ENCODE assay signal across 8 cellular contexts in the genomic region with DNA sequence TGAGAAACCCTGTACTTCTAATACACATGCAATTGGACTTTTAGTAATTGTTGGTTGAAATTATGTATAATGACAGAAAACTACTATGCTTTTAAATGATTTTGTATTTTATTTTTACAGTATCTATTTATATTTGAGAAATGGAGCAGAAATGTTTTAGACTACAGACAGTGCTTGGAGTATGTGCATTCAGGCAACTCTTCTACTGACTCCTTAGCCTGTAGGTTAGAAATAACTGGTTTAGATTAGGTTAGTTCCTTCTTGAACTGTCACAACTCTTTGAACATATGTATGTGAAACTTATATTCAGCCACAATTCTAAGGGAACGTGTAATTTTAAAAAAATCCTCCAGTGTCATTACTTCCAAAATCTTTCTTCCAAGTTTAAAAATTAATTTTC. TPM values are rescaled to one million over a fixed set of nuclear protein-coding genes. Genes with fewer than 3 reads are reported as not detected.
A peak's percentile ranks its signal among the peaks of the same experiment; 100 is the strongest.
DNase-seq lines count a peak whose midpoint lies in the region; ATAC-seq, FAIRE-seq and TF ChIP-seq lines count a peak whose summit lies in the region.

No MANE protein-coding gene starts in this region.

- H4K20me1 ChIP-seq in HepG2 (ENCODE audit: insufficient read depth, low read length) = peaks cover 10% of the 10 kb centered on the region

- H3K36me3 ChIP-seq in heart left ventricle (no peaks in the 10 kb centered on the region), HepG2 (replicated peaks in 1 of 2; ENCODE audit: control insufficient read depth in 1 of 2, insufficient read depth in 2 of 2, low read length in 2 of 2) (no peaks in the 10 kb centered on the region), urinary bladder (ENCODE audit: insufficient read depth) (no peaks in the 10 kb centered on the region)

- H3K27ac Mint-ChIP-seq in activated CD8-positive, alpha-beta T cell treated with anti-CD3 and anti-CD28 coated beads for 36 hours = peak overlapping the region; percentile 99

- CTCF ChIA-PET in activated CD8-positive, alpha-beta T cell treated with anti-CD3 and anti-CD28 coated beads for 36 hours (lab: Charles Lee) = interaction anchor here (1.6 kb wide), 1 partner anchor 74 kb away, joined by 11 read pairs; a partner anchor contains a TSS
- CTCF ChIA-PET in HepG2 (lab: Yijun Ruan, JAX; ENCODE audit: low intra/inter-chr PET ratio, low total read pairs) = no interaction called here

- peaks cover 37% of the 10 kb centered on the region for H3K36me3 Mint-ChIP-seq in activated CD8-positive, alpha-beta T cell treated with anti-CD3 and anti-CD28 coated beads for 36 hours (ENCODE audit: low read depth)

- H3K4me1 ChIP-seq in heart left ventricle = peaks cover 3 to 77% (median 37%) of the 10 kb centered on the region in 12 donors
- H3K4me1 ChIP-seq in HepG2 (ENCODE audit: insufficient read depth, low read length) = peaks cover 37% of the 10 kb centered on the region
- no peaks in the 10 kb centered on the region for H3K4me1 ChIP-seq in urinary bladder (ENCODE audit: insufficient read depth)

- no peak for TF ChIP-seq EP300 in HepG2 (IDR thresholded peaks at IDR 0.05; ENCODE audit: low read depth in 2 of 2, low read length in 2 of 2)
- no peak for TF ChIP-seq EP300 in HepG2 (CRISPR knock-in tag; IDR thresholded peaks at IDR 0.05; ENCODE audit: borderline replicate concordance)

- H3K9me3 Mint-ChIP-seq in activated CD8-positive, alpha-beta T cell treated with anti-CD3 and anti-CD28 coated beads for 36 hours = no peaks in the 10 kb centered on the region

- H3K27ac ChIP-seq in heart left ventricle = peak overlapping the region in 2 of 12 donors; percentile 66 to 97
- no peak overlapping the region for H3K27ac ChIP-seq in HepG2 (ENCODE audit: extremely low read length, insufficient read depth, low read length)
- H3K27ac ChIP-seq in urinary bladder (ENCODE audit: low read depth) = no peak overlapping the region

- H3K9me3 ChIP-seq in heart left ventricle = peaks cover 0 to 10% (median under 1%) of the 10 kb centered on the region in 12 donors
- no peaks in the 10 kb centered on the region for H3K9me3 ChIP-seq in HepG2 (ENCODE audit: low read length)

- peak overlapping the region; percentile 98 for H3K4me3 Mint-ChIP-seq in activated CD8-positive, alpha-beta T cell treated with anti-CD3 and anti-CD28 coated beads for 36 hours

- H3K4me2 ChIP-seq in HepG2 (ENCODE audit: low read depth, low read length) = peak overlapping the region; percentile 89

- BruUV-seq in HepG2 (replicated peaks; lab: Mats Ljungman, UMichigan) = no TSS peak

- DNase-seq in heart left ventricle = no peak
- DNase-seq in Right ventricle myocardium superior = no peak
- DNase-seq in activated CD8-positive, alpha-beta T cell treated with anti-CD3 and anti-CD28 coated beads for 36 hours = no peak
- DNase-seq in HepG2 (ENCODE audit: low spot score) = no peak
- DNase-seq in cerebellum (ENCODE audit: low spot score) = no peak

- in situ Hi-C loops in HepG2 (cut with HindIII; ENCODE audit: extremely low pct_ligation_motif_present, low pct_unique_long_range_greater_than_20kb) = loop anchor here (5.0 kb wide), 1 partner anchor 72 kb away; a partner anchor contains a TSS

- WGBS in heart left ventricle, 4 donors = 31 to 53% (median 45%) methylated on average over 1 of the region's 1 CpG
- WGBS in HepG2 (ENCODE audit: low lambda C conversion rate) = 38% methylated on average over 1 of the region's 1 CpG
- 38% methylated on average over 1 of the region's 1 CpG for WGBS in urinary bladder

- H3K79me2 ChIP-seq in HepG2 (ENCODE audit: insufficient read depth, low read length) = peaks cover 87% of the 10 kb centered on the region

- TF ChIP-seq POLR2A in heart left ventricle (IDR thresholded peaks at IDR 0.05) = no peak
- no peak for TF ChIP-seq POLR2A in HepG2 (IDR thresholded peaks at IDR 0.05; ENCODE audit: insufficient read depth in 1 of 2, low read depth in 2 of 2, low read length in 2 of 2)

- TF ChIP-seq CTCF in heart left ventricle (IDR thresholded peaks at IDR 0.05) (no peak), HepG2 (CRISPR knock-in tag; IDR thresholded peaks at IDR 0.05) (no peak)
- no peak for TF ChIP-seq CTCF in activated CD8-positive, alpha-beta T cell treated with anti-CD3 and anti-CD28 coated beads for 36 hours (IDR thresholded peaks at IDR 0.05)

- ATAC-seq in heart left ventricle (no peak), Right ventricle myocardium superior (ENCODE audit: poor library complexity) (no peak), HepG2 (no peak), GM18873 (IDR thresholded peaks at IDR 0.05; ENCODE audit: low FRiP score, unreplicated experiment) (no peak), HG02884 (IDR thresholded peaks at IDR 0.05; ENCODE audit: unreplicated experiment) (no peak)
- ATAC-seq in activated CD8-positive, alpha-beta T cell treated with anti-CD3 and anti-CD28 coated beads for 36 hours = no peak

- H3K9ac ChIP-seq in HepG2 (ENCODE audit: insufficient read depth, low read depth, low read length) = peak overlapping the region; percentile 13; the same call in 1 of the 2 replicates

- POLR2A ChIA-PET in activated CD8-positive, alpha-beta T cell treated with anti-CD3 and anti-CD28 coated beads for 36 hours (lab: Charles Lee) = no interaction called here
- POLR2A ChIA-PET in HepG2 (lab: Yijun Ruan, JAX) = no interaction called here

- FAIRE-seq in HepG2 (lab: Jason Lieb, UNC) = no peak

- no peak overlapping the region for H2AFZ ChIP-seq in HepG2 (ENCODE audit: low read length)

- intact Hi-C loops in heart left ventricle (cut with DNase I) = loop anchor here in 9 of 10 donors (2.0 to 10.0 kb wide), 6 partner anchors 72 to 367 kb away; a partner anchor contains a TSS
- intact Hi-C loops in Right ventricle myocardium superior (cut with DNase I) = loop anchor here (5.0 kb wide), 2 partner anchors 72 to 307 kb away; a partner anchor contains a TSS
- intact Hi-C loops in activated CD8-positive, alpha-beta T cell treated with anti-CD3 and anti-CD28 coated beads for 36 hours (cut with micrococcal nuclease) = loop anchor here (5.0 kb wide), 1 partner anchor 32 kb away; no protein-coding TSS in a partner anchor
- intact Hi-C loops in HepG2 (cut with micrococcal nuclease; ENCODE audit: unreplicated experiment) = loop anchor here (5.0 kb wide), 1 partner anchor 53 kb away; no protein-coding TSS in a partner anchor

- H3K27me3 Mint-ChIP-seq in activated CD8-positive, alpha-beta T cell treated with anti-CD3 and anti-CD28 coated beads for 36 hours = no peaks in the 10 kb centered on the region

- H3K4me1 Mint-ChIP-seq in activated CD8-positive, alpha-beta T cell treated with anti-CD3 and anti-CD28 coated beads for 36 hours (ENCODE audit: low read depth) = peaks cover 50% of the 10 kb centered on the region

- TF ChIP-seq RAD21 in HepG2 (CRISPR knock-in tag; IDR thresholded peaks at IDR 0.05) = no peak

- H3K4me3 ChIP-seq in heart left ventricle (peak overlapping the region in 9 of 12 donors; percentile 73 to 92 (median 88)), HepG2 (replicated peaks in 1 of 3; ENCODE audit: insufficient read depth in 1 of 3, low read depth in 2 of 3, low read length in 3 of 3) (peak overlapping the region; percentile 88 to 99 (median 91); a peak in 5 of 6 replicates), urinary bladder (ENCODE audit: low read depth, low read length) (peak overlapping the region; percentile 81)

- H3K27me3 ChIP-seq in heart left ventricle = no peaks in the 10 kb centered on the region
- H3K27me3 ChIP-seq in HepG2 (ENCODE audit: control insufficient read depth in 1 of 2, insufficient read depth in 2 of 2, low read length in 2 of 2) = no peaks in the 10 kb centered on the region; a peak in 1 of 5 replicates

RNA-seq across cellular contexts. Expression of a gene that starts 1.7 kb away (rescaled TPM):
- total RNA-seq in heart left ventricle (10 to 100 TPM; 26.3 to 54.9 (median 30.8) TPM), Right ventricle myocardium superior (30.0 TPM), HepG2 (2016; rRNA removed; fragmentation: Illumina TruSeq; extraction: Trizol) (38.1 and 47.3 TPM in 2 replicates), urinary bladder (109 TPM), cerebellum (47.5 TPM)
- polyA plus RNA-seq in heart left ventricle (10 to 100 TPM; 28.0 to 44.2 TPM), HepG2 (2011; rRNA removed) (16.7 and 18.3 TPM in 2 replicates), urinary bladder (37.3 TPM)
- 10 to 100 TPM; 72.4 to 75.1 TPM for total RNA-seq in activated CD8-positive, alpha-beta T cell treated with anti-CD3 and anti-CD28 coated beads for 36 hours
- 74.9 and 87.6 TPM in 2 replicates for total RNA-seq in HepG2 (2016; cell fraction: cytosol; rRNA removed; fragmentation: Illumina TruSeq; extraction: Trizol; ENCODE audit: low read depth)
- total RNA-seq in HepG2 (2016; cell fraction: insoluble cytoplasmic fraction; rRNA removed; fragmentation: Illumina TruSeq; extraction: Trizol) = 40.6 and 49.8 TPM in 2 replicates
- 69.6 and 77.6 TPM in 2 replicates for total RNA-seq in HepG2 (2016; cell fraction: membrane; rRNA removed; fragmentation: Illumina TruSeq; extraction: Trizol)
- total RNA-seq in HepG2 (2016; cell fraction: nucleus; rRNA removed; fragmentation: Illumina TruSeq; extraction: Trizol) = 22.8 and 26.2 TPM in 2 replicates
- polyA plus RNA-seq in HepG2 (2011; cell fraction: cytosol; rRNA removed) = 12.5 and 15.9 TPM in 2 replicates
- polyA plus RNA-seq in HepG2 (2011; cell fraction: nucleus; rRNA removed) = 13.7 and 17.5 TPM in 2 replicates
- 24.1 and 27.9 TPM in 2 replicates for polyA plus RNA-seq in HepG2 (2012)
- 93.1 and 127 TPM in 2 replicates for polyA plus RNA-seq in HepG2 (2016; cell fraction: cytosol; fragmentation: Illumina TruSeq; extraction: Trizol; ENCODE audit: low read depth)
- polyA plus RNA-seq in HepG2 (2016; cell fraction: insoluble cytoplasmic fraction; fragmentation: Illumina TruSeq; extraction: Trizol; ENCODE audit: low read depth) = 47.7 and 50.5 TPM in 2 replicates
- 64.2 and 76.0 TPM in 2 replicates for polyA plus RNA-seq in HepG2 (2016; cell fraction: membrane; fragmentation: Illumina TruSeq; extraction: Trizol; ENCODE audit: low read depth)
- 34.1 and 35.2 TPM in 2 replicates for polyA plus RNA-seq in HepG2 (2016; cell fraction: nucleus; fragmentation: Illumina TruSeq; extraction: Trizol; ENCODE audit: insufficient read depth, low read depth)
- polyA minus RNA-seq in HepG2 (2011; rRNA and poly(A)+ RNA removed; ENCODE audit: low replicate concordance) = 9.1 and 14.6 TPM in 2 replicates
- 16.0 and 17.1 TPM in 2 replicates for polyA minus RNA-seq in HepG2 (2011; cell fraction: cytosol; rRNA and poly(A)+ RNA removed)
- 42.7 and 50.1 TPM in 2 replicates for polyA minus RNA-seq in HepG2 (2011; cell fraction: nucleus; rRNA and poly(A)+ RNA removed)

RNA-seq across cellular contexts. Expression of a gene that starts 2.2 kb away (rescaled TPM):
- total RNA-seq in heart left ventricle (10 to 100 TPM; 14.1 to 24.1 (median 18.5) TPM), Right ventricle myocardium superior (27.0 TPM), HepG2 (2016; rRNA removed; fragmentation: Illumina TruSeq; extraction: Trizol) (43.7 and 62.3 TPM in 2 replicates), urinary bladder (26.6 TPM), cerebellum (19.0 TPM)
- polyA plus RNA-seq in heart left ventricle (10 to 100 TPM; 22.6 to 24.8 TPM), HepG2 (2011; rRNA removed) (11.4 and 16.3 TPM in 2 replicates), urinary bladder (11.8 TPM)
- 100 to 1,000 TPM; 102 to 115 TPM for total RNA-seq in activated CD8-positive, alpha-beta T cell treated with anti-CD3 and anti-CD28 coated beads for 36 hours
- total RNA-seq in HepG2 (2016; cell fraction: cytosol; rRNA removed; fragmentation: Illumina TruSeq; extraction: Trizol; ENCODE audit: low read depth) = 15.8 and 15.9 TPM in 2 replicates
- 47.2 and 64.6 TPM in 2 replicates for total RNA-seq in HepG2 (2016; cell fraction: insoluble cytoplasmic fraction; rRNA removed; fragmentation: Illumina TruSeq; extraction: Trizol)
- total RNA-seq in HepG2 (2016; cell fraction: membrane; rRNA removed; fragmentation: Illumina TruSeq; extraction: Trizol) = 27.4 and 28.5 TPM in 2 replicates
- 28.7 and 30.6 TPM in 2 replicates for total RNA-seq in HepG2 (2016; cell fraction: nucleus; rRNA removed; fragmentation: Illumina TruSeq; extraction: Trizol)
- polyA plus RNA-seq in HepG2 (2011; cell fraction: cytosol; rRNA removed) = 4.8 and 7.6 TPM in 2 replicates
- polyA plus RNA-seq in HepG2 (2011; cell fraction: nucleus; rRNA removed) = 5.5 and 7.5 TPM in 2 replicates
- 20.3 and 21.4 TPM in 2 replicates for polyA plus RNA-seq in HepG2 (2012)
- polyA plus RNA-seq in HepG2 (2016; cell fraction: cytosol; fragmentation: Illumina TruSeq; extraction: Trizol; ENCODE audit: low read depth) = 6.9 and 8.4 TPM in 2 replicates
- 56.6 and 67.3 TPM in 2 replicates for polyA plus RNA-seq in HepG2 (2016; cell fraction: insoluble cytoplasmic fraction; fragmentation: Illumina TruSeq; extraction: Trizol; ENCODE audit: low read depth)
- polyA plus RNA-seq in HepG2 (2016; cell fraction: membrane; fragmentation: Illumina TruSeq; extraction: Trizol; ENCODE audit: low read depth) = 19.7 and 20.4 TPM in 2 replicates
- polyA plus RNA-seq in HepG2 (2016; cell fraction: nucleus; fragmentation: Illumina TruSeq; extraction: Trizol; ENCODE audit: insufficient read depth, low read depth) = 33.4 and 38.6 TPM in 2 replicates
- polyA minus RNA-seq in HepG2 (2011; rRNA and poly(A)+ RNA removed; ENCODE audit: low replicate concordance) = 13.8 and 31.5 TPM in 2 replicates
- 21.8 and 31.2 TPM in 2 replicates for polyA minus RNA-seq in HepG2 (2011; cell fraction: cytosol; rRNA and poly(A)+ RNA removed)
- 34.6 TPM in 2 replicates for polyA minus RNA-seq in HepG2 (2011; cell fraction: nucleus; rRNA and poly(A)+ RNA removed)
